In the genomic region with DNA sequence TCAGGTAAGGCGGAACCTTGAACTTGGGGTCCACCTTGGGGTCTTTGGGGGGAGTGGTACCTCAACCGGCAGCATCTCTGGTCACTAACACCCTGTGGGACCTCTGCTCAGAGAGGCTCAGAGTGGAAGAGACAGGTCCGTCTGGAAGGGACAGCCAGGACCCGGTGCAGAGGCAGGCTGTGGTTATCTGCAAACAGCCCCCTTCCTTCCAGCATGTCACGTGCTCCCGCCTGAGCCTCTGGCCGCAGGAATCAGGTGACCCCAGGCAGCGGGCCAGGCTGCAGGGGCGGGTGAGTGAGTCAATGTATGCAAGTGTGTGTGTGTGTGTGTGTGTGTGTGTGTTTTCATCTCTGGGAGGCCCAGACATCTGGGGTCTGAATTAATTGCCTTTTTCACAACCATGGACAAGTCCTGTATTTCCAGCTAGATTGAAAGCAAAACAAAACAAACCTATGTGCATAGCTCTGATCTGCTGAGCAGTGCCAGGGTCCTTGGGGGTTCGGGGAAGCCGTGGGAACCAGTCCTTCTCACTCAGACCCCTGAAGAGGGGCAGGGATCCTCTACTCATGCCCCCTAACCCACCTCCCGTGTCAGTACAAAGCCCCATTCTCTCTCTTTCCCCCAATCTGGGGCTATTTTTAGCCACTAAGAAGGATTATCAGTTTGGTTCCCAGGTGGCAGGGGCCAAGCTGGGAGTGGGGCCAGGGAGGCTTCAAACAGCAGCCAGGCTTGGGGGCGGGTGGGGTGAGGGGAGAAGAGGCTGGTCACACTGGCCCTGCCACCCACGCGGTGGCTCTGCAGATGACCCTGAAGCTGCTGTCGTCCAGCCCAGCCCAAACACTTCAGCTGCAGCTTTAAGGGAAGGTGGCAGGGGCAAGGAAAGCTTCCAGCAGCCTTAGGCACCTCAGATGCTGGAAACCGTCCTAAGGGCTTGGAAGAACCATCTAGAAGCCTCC, we compare ENCODE assay signal across 1 cellular context.
TF ChIP-seq lines count a peak whose summit lies in the region.

No MANE protein-coding gene starts in this region.

TF ChIP-seq in HepG2, 621 proteins besides CTCF, POLR2A, EP300 and RAD21 (continued from another document and continues in another):
- TF ChIP-seq ZNF788 (CRISPR knock-in tag; IDR thresholded peaks at IDR 0.05; ENCODE audit: borderline replicate concordance) (peak; percentile 87; the same call in 1 of the 2 replicates), MTA1 (CRISPR knock-in tag; IDR thresholded peaks at IDR 0.05; ENCODE audit: borderline replicate concordance) (peak; percentile 76; the same call in 1 of the 2 replicates), WIZ (CRISPR knock-in tag; IDR thresholded peaks at IDR 0.05) (no peak), FOXO1 (CRISPR knock-in tag; IDR thresholded peaks at IDR 0.05) (peak; percentile 41; the same call in 1 of the 2 replicates), ZNF556 (CRISPR knock-in tag; IDR thresholded peaks at IDR 0.05; ENCODE audit: borderline replicate concordance) (peak; percentile 53; the same call in 1 of the 2 replicates), ZFP36L2 (CRISPR knock-in tag; IDR thresholded peaks at IDR 0.05) (no peak), KAT8 (CRISPR knock-in tag; IDR thresholded peaks at IDR 0.05) (peak; percentile 47; the same call in 1 of the 2 replicates), TEAD3 (CRISPR knock-in tag; optimal IDR thresholded peaks at IDR 0.05; ENCODE audit: borderline replicate concordance) (peak; percentile 50), ZNF232 (CRISPR knock-in tag; IDR thresholded peaks at IDR 0.05; ENCODE audit: borderline replicate concordance) (no peak), JUN (CRISPR knock-in tag; IDR thresholded peaks at IDR 0.05) (peak; percentile 54; the same call in 1 of the 2 replicates), ZNF713 (CRISPR knock-in tag; IDR thresholded peaks at IDR 0.05) (no peak), NCOA1 (CRISPR knock-in tag; IDR thresholded peaks at IDR 0.05) (no peak), ARNT (IDR thresholded peaks at IDR 0.05) (no peak), MYC (CRISPR knock-in tag; IDR thresholded peaks at IDR 0.05; ENCODE audit: borderline replicate concordance) (peak; percentile 81; the same call in 1 of the 2 replicates), RNF2 (conservative IDR thresholded peaks at IDR 0.05; ENCODE audit: low read depth) (no peak), MAF1 (CRISPR knock-in tag; IDR thresholded peaks at IDR 0.05; ENCODE audit: borderline replicate concordance) (no peak), SPEN (CRISPR knock-in tag; IDR thresholded peaks at IDR 0.05; ENCODE audit: low read depth) (peak; percentile 68; the same call in 1 of the 2 replicates), FOXK1 (CRISPR knock-in tag; IDR thresholded peaks at IDR 0.05; ENCODE audit: borderline replicate concordance, low read depth) (no peak; the same call in 1 of the 2 replicates), NR3C1 (CRISPR knock-in tag; IDR thresholded peaks at IDR 0.05) (no peak), ZNF790 (CRISPR knock-in tag; IDR thresholded peaks at IDR 0.05; ENCODE audit: borderline replicate concordance) (no peak), MTA3 (CRISPR knock-in tag; IDR thresholded peaks at IDR 0.05) (no peak), KAT7 (CRISPR knock-in tag; IDR thresholded peaks at IDR 0.05; ENCODE audit: borderline replicate concordance) (no peak), SYNCRIP (IDR thresholded peaks at IDR 0.05; ENCODE audit: insufficient read depth, low read depth, low read length) (no peak), SETDB1 (CRISPR knock-in tag; IDR thresholded peaks at IDR 0.05; ENCODE audit: borderline replicate concordance) (no peak), ZNF30 (CRISPR knock-in tag; IDR thresholded peaks at IDR 0.05) (no peak), ZFP37 (CRISPR knock-in tag; IDR thresholded peaks at IDR 0.05; ENCODE audit: borderline replicate concordance) (no peak; the same call in 1 of the 2 replicates), MAFG (CRISPR knock-in tag; IDR thresholded peaks at IDR 0.05) (no peak), MEIS1 (CRISPR knock-in tag; IDR thresholded peaks at IDR 0.05; ENCODE audit: borderline replicate concordance) (peak; percentile 68; the same call in 1 of the 2 replicates), TCF7 (IDR thresholded peaks at IDR 0.05; ENCODE audit: low read depth) (peak; percentile 39; the same call in 1 of the 2 replicates)
- TF ChIP-seq, protein P1, sequence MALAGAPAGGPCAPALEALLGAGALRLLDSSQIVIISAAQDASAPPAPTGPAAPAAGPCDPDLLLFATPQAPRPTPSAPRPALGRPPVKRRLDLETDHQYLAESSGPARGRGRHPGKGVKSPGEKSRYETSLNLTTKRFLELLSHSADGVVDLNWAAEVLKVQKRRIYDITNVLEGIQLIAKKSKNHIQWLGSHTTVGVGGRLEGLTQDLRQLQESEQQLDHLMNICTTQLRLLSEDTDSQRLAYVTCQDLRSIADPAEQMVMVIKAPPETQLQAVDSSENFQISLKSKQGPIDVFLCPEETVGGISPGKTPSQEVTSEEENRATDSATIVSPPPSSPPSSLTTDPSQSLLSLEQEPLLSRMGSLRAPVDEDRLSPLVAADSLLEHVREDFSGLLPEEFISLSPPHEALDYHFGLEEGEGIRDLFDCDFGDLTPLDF (CRISPR knock-in tag; IDR thresholded peaks at IDR 0.05): no peak
- TF ChIP-seq, protein P2, sequence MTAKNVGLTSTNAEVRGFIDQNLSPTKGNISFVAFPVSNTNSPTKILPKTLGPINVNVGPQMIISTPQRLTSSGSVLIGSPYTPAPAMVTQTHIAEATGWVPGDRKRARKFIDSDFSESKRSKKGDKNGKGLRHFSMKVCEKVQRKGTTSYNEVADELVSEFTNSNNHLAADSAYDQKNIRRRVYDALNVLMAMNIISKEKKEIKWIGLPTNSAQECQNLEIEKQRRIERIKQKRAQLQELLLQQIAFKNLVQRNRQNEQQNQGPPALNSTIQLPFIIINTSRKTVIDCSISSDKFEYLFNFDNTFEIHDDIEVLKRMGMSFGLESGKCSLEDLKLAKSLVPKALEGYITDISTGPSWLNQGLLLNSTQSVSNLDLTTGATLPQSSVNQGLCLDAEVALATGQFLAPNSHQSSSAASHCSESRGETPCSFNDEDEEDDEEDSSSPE (CRISPR knock-in tag; IDR thresholded peaks at IDR 0.05): no peak
- TF ChIP-seq, protein P3, sequence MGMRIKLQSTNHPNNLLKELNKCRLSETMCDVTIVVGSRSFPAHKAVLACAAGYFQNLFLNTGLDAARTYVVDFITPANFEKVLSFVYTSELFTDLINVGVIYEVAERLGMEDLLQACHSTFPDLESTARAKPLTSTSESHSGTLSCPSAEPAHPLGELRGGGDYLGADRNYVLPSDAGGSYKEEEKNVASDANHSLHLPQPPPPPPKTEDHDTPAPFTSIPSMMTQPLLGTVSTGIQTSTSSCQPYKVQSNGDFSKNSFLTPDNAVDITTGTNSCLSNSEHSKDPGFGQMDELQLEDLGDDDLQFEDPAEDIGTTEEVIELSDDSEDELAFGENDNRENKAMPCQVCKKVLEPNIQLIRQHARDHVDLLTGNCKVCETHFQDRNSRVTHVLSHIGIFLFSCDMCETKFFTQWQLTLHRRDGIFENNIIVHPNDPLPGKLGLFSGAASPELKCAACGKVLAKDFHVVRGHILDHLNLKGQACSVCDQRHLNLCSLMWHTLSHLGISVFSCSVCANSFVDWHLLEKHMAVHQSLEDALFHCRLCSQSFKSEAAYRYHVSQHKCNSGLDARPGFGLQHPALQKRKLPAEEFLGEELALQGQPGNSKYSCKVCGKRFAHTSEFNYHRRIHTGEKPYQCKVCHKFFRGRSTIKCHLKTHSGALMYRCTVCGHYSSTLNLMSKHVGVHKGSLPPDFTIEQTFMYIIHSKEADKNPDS (CRISPR knock-in tag; IDR thresholded peaks at IDR 0.05): no peak
- TF ChIP-seq, protein P4, sequence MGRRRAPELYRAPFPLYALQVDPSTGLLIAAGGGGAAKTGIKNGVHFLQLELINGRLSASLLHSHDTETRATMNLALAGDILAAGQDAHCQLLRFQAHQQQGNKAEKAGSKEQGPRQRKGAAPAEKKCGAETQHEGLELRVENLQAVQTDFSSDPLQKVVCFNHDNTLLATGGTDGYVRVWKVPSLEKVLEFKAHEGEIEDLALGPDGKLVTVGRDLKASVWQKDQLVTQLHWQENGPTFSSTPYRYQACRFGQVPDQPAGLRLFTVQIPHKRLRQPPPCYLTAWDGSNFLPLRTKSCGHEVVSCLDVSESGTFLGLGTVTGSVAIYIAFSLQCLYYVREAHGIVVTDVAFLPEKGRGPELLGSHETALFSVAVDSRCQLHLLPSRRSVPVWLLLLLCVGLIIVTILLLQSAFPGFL (CRISPR knock-in tag; IDR thresholded peaks at IDR 0.05): no peak
- TF ChIP-seq, protein P5, sequence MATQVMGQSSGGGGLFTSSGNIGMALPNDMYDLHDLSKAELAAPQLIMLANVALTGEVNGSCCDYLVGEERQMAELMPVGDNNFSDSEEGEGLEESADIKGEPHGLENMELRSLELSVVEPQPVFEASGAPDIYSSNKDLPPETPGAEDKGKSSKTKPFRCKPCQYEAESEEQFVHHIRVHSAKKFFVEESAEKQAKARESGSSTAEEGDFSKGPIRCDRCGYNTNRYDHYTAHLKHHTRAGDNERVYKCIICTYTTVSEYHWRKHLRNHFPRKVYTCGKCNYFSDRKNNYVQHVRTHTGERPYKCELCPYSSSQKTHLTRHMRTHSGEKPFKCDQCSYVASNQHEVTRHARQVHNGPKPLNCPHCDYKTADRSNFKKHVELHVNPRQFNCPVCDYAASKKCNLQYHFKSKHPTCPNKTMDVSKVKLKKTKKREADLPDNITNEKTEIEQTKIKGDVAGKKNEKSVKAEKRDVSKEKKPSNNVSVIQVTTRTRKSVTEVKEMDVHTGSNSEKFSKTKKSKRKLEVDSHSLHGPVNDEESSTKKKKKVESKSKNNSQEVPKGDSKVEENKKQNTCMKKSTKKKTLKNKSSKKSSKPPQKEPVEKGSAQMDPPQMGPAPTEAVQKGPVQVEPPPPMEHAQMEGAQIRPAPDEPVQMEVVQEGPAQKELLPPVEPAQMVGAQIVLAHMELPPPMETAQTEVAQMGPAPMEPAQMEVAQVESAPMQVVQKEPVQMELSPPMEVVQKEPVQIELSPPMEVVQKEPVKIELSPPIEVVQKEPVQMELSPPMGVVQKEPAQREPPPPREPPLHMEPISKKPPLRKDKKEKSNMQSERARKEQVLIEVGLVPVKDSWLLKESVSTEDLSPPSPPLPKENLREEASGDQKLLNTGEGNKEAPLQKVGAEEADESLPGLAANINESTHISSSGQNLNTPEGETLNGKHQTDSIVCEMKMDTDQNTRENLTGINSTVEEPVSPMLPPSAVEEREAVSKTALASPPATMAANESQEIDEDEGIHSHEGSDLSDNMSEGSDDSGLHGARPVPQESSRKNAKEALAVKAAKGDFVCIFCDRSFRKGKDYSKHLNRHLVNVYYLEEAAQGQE (IDR thresholded peaks at IDR 0.05; ENCODE audit: borderline replicate concordance in 1 of 2, low read depth in 1 of 2, low read length in 2 of 2): 0 out of 4 replicates have a peak, but pooled peaks of 1 of the 2 experiments have one; percentile 33
- TF ChIP-seq, protein P6, sequence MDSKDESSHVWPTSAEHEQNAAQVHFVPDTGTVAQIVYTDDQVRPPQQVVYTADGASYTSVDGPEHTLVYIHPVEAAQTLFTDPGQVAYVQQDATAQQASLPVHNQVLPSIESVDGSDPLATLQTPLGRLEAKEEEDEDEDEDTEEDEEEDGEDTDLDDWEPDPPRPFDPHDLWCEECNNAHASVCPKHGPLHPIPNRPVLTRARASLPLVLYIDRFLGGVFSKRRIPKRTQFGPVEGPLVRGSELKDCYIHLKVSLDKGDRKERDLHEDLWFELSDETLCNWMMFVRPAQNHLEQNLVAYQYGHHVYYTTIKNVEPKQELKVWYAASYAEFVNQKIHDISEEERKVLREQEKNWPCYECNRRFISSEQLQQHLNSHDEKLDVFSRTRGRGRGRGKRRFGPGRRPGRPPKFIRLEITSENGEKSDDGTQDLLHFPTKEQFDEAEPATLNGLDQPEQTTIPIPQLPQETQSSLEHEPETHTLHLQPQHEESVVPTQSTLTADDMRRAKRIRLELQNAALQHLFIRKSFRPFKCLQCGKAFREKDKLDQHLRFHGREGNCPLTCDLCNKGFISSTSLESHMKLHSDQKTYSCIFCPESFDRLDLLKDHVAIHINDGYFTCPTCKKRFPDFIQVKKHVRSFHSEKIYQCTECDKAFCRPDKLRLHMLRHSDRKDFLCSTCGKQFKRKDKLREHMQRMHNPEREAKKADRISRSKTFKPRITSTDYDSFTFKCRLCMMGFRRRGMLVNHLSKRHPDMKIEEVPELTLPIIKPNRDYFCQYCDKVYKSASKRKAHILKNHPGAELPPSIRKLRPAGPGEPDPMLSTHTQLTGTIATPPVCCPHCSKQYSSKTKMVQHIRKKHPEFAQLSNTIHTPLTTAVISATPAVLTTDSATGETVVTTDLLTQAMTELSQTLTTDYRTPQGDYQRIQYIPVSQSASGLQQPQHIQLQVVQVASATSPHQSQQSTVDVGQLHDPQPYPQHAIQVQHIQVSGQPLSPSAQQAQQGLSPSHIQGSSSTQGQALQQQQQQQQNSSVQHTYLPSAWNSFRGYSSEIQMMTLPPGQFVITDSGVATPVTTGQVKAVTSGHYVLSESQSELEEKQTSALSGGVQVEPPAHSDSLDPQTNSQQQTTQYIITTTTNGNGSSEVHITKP (CRISPR knock-in tag; IDR thresholded peaks at IDR 0.05; ENCODE audit: low read depth): no peak
- TF ChIP-seq, protein P7, sequence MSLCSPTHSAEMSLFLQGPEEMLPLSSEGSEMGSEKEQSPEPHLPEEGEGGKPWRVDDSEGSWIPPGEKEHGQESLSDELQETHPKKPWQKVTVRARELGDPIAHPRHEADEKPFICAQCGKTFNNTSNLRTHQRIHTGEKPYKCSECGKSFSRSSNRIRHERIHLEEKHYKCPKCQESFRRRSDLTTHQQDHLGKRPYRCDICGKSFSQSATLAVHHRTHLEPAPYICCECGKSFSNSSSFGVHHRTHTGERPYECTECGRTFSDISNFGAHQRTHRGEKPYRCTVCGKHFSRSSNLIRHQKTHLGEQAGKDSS (CRISPR knock-in tag; IDR thresholded peaks at IDR 0.05; ENCODE audit: borderline replicate concordance, low read depth): peak; percentile 64; the same call in 1 of the 2 replicates
- TF ChIP-seq, protein P8, sequence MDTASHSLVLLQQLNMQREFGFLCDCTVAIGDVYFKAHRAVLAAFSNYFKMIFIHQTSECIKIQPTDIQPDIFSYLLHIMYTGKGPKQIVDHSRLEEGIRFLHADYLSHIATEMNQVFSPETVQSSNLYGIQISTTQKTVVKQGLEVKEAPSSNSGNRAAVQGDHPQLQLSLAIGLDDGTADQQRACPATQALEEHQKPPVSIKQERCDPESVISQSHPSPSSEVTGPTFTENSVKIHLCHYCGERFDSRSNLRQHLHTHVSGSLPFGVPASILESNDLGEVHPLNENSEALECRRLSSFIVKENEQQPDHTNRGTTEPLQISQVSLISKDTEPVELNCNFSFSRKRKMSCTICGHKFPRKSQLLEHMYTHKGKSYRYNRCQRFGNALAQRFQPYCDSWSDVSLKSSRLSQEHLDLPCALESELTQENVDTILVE (CRISPR knock-in tag; IDR thresholded peaks at IDR 0.05): no peak
